Comparison of ENCODE assay signal across 8 cellular contexts in the genomic region with DNA sequence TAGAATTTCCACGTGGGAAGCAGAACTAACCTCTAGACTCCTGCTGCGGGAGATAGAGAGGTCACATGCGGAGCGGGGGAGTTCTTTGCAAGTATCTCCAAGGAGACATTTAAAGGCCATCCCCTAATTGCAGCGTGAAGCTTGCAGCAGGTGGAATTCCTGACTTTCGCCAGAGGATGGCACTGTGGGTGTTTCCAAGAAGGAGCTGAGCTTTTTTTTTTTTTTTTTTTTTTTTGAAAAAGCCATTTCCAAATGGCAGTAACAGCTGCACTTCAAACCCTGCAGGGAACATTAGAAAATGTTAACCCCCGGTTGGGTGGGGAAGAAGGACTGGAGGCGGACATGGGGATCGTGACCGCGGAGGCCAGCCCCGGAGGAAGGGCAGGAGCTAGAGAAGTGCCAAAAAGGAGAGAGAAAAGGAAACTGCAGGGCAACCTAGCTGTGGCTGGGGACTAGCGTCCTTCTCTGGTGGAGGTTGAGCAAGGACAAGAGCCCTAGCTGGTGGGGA.
DNase-seq lines count a peak whose midpoint lies in the region; ATAC-seq, FAIRE-seq and TF ChIP-seq lines count a peak whose summit lies in the region.

No MANE protein-coding gene starts in this region.

- H3K4me1 Mint-ChIP-seq in activated CD4-positive, alpha-beta T cell treated with anti-CD3 and anti-CD28 coated beads, Interleukin-2, amount 10 ng/mL, durations not matched to agents 24 days and 14 days: peaks cover 2% of the 10 kb centered on the region

- peak; percentile 74 for TF ChIP-seq CTCF in LNCAP (IDR thresholded peaks at IDR 0.05)

- DNase-seq in activated CD4-positive, alpha-beta T cell treated with anti-CD3 and anti-CD28 coated beads, Interleukin-2, amount 10 ng/mL, durations not matched to agents 24 days and 14 days: peak; percentile 60
- DNase-seq in activated CD4-positive, alpha-beta T cell treated with anti-CD3 and anti-CD28 coated beads for 4 hours: no peak
- DNase-seq in RCC 7860 (ENCODE audit: low spot score): peak; percentile 36
- peak; percentile 65 for DNase-seq in dedifferentiated amniotic fluid mesenchymal stem cell (ENCODE audit: extremely low spot score)
- peak; percentile 52 for DNase-seq in left lobe of liver (ENCODE audit: low spot score)
- peak; percentile 80 for DNase-seq in superior temporal gyrus (ENCODE audit: extremely low spot score)

- FAIRE-seq in RCC 7860 (lab: Jason Lieb, UNC): peak; percentile 15

- intact Hi-C loops in activated CD4-positive, alpha-beta T cell treated with anti-CD3 and anti-CD28 coated beads, Interleukin-2, amount 10 ng/mL, durations not matched to agents 24 days and 14 days (cut with micrococcal nuclease): no loop called here

- no peaks in the 10 kb centered on the region for H3K36me3 Mint-ChIP-seq in activated CD4-positive, alpha-beta T cell treated with anti-CD3 and anti-CD28 coated beads, Interleukin-2, amount 10 ng/mL, durations not matched to agents 24 days and 14 days (ENCODE audit: low read depth)

- H3K9me3 Mint-ChIP-seq in activated CD4-positive, alpha-beta T cell treated with anti-CD3 and anti-CD28 coated beads, Interleukin-2, amount 10 ng/mL, durations not matched to agents 24 days and 14 days: no peaks in the 10 kb centered on the region

- ATAC-seq in left lobe of liver (peak; percentile 90), HG03378 (IDR thresholded peaks at IDR 0.05; ENCODE audit: unreplicated experiment) (no peak)

- H3K27me3 Mint-ChIP-seq in activated CD4-positive, alpha-beta T cell treated with anti-CD3 and anti-CD28 coated beads, Interleukin-2, amount 10 ng/mL, durations not matched to agents 24 days and 14 days: no peaks in the 10 kb centered on the region

- H3K27ac Mint-ChIP-seq in activated CD4-positive, alpha-beta T cell treated with anti-CD3 and anti-CD28 coated beads, Interleukin-2, amount 10 ng/mL, durations not matched to agents 24 days and 14 days: no peak overlapping the region

- no peak overlapping the region for H3K4me3 Mint-ChIP-seq in activated CD4-positive, alpha-beta T cell treated with anti-CD3 and anti-CD28 coated beads, Interleukin-2, amount 10 ng/mL, durations not matched to agents 24 days and 14 days

Comparison
In these comparisons a context has a peak if more than half of its experiments do, and no peak if none do; other contexts are left out.
1. DNase-seq: peak in activated CD4-positive, alpha-beta T cell treated with anti-CD3 and anti-CD28 coated beads, Interleukin-2, amount 10 ng/mL, durations not matched to agents 24 days and 14 days (single experiment), RCC 7860 (single experiment), dedifferentiated amniotic fluid mesenchymal stem cell (single experiment), left lobe of liver (single experiment) and superior temporal gyrus (single experiment); none in activated CD4-positive, alpha-beta T cell treated with anti-CD3 and anti-CD28 coated beads for 4 hours (0 of 2).